ENCODE assay signal across 8 cellular contexts in the genomic region with DNA sequence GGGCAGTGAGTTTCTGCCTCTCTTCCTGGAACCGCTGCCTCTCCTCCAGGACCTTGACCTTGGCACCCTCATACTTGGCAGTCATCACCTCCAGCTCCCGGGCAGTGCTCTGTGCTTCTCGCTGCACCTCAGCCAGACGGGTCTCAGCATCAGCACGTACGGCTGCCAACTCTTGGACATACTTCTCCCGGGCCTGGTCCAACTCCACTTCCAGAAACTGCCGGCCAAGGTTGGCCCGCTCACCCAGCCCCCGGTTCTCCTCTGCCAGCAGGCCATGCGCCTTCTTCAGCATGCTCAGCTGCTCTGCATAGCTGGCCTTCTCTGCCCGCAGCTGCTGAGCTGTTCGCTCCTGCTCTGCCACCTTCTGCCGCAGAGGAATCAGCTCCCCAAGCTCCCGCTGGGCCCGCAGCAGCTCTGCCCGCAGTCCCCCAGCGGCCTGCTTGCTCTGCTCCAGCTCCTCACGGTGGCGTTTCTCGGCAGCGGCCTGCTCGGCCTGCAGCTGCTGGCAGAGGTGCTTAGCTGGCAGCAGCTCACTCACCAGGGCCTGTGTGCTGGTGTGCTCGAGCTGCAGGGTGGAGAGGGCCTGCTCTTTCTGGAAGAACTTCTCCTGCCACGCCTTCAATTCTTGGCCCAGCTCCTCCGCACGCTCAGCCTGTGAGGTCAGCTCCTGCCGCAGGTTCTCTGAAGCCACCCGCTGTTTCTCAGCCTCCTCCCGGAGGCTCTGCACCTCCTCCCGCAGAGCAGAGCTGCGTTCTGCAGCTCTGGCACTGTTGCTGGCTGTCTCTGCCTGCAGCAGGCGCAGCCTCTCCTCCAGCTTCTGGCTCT. TPM values are rescaled to one million over a fixed set of nuclear protein-coding genes. Genes with fewer than 3 reads are reported as not detected.
DNase-seq lines count a peak whose midpoint lies in the region; ATAC-seq and TF ChIP-seq lines count a peak whose summit lies in the region.

No MANE protein-coding gene starts in this region.

- peaks cover 0 to 100% of the 10 kb centered on the region in 2 donors for H3K36me3 ChIP-seq in gastroesophageal sphincter
- H3K36me3 ChIP-seq in neural progenitor cell = no peaks in the 10 kb centered on the region

- no peak overlapping the region for H3K4me3 ChIP-seq in AG09309 (ENCODE audit: control insufficient read depth, low read depth, low read length)
- no peak overlapping the region for H3K4me3 ChIP-seq in gastroesophageal sphincter
- no peak overlapping the region for H3K4me3 ChIP-seq in neural progenitor cell

- peaks cover 4 to 57% (median 29%) of the 10 kb centered on the region in 3 donors for H3K4me1 ChIP-seq in gastroesophageal sphincter
- H3K4me1 ChIP-seq in neural progenitor cell = no peaks in the 10 kb centered on the region

- H3K9ac ChIP-seq in neural progenitor cell = no peak overlapping the region

- TF ChIP-seq EP300 in gastroesophageal sphincter (IDR thresholded peaks at IDR 0.05) = no peak

- no peak overlapping the region for H3K27ac Mint-ChIP-seq in neural progenitor cell

- peak overlapping the region; percentile 22; the same call in 1 of the 2 replicates for H3K27ac ChIP-seq in VCaP
- peak overlapping the region in 3 of 4 donors; percentile 58 to 71 (median 66) for H3K27ac ChIP-seq in gastroesophageal sphincter
- H3K27ac ChIP-seq in neural progenitor cell = no peak overlapping the region

- WGBS in gastroesophageal sphincter (ENCODE audit: low coverage in 1 of 2), 2 donors = 20 to 49% methylated on average over 5 to 19 of the region's 33 CpGs

- no peaks in the 10 kb centered on the region for H3K4me1 Mint-ChIP-seq in neural progenitor cell

- H4K20me1 ChIP-seq in neural progenitor cell (ENCODE audit: low read depth) = peaks cover 36% of the 10 kb centered on the region

- ATAC-seq in gastroesophageal sphincter (peak; percentile 82), omental fat pad (ENCODE audit: low FRiP score) (peak; percentile 88), HG03342 (IDR thresholded peaks at IDR 0.05; ENCODE audit: unreplicated experiment) (no peak), GM18519 (IDR thresholded peaks at IDR 0.05; ENCODE audit: low FRiP score, unreplicated experiment) (no peak)

- no peak for TF ChIP-seq POLR2A in gastroesophageal sphincter (IDR thresholded peaks at IDR 0.05)

- DNase-seq in AG09309 (ENCODE audit: low read depth) (peak; percentile 74), omental fat pad (ENCODE audit: low spot score) (peak; percentile 22), NOMO-1 treated with dmso at 0.1 percent for 144 hours (lab: John Stamatoyannopoulos, UW; ENCODE audit: unreplicated experiment) (no peak), neural progenitor cell (ENCODE audit: low spot score) (no peak)

- H3K9me3 ChIP-seq in gastroesophageal sphincter = no peaks in the 10 kb centered on the region
- no peaks in the 10 kb centered on the region for H3K9me3 ChIP-seq in neural progenitor cell (ENCODE audit: low read depth)

- peaks cover 40% of the 10 kb centered on the region for H3K36me3 Mint-ChIP-seq in neural progenitor cell

- peak; percentile 25 for TF ChIP-seq CTCF in AG09309 (IDR thresholded peaks at IDR 0.05; ENCODE audit: control insufficient read depth, insufficient read depth, low read depth, low read length, missing control alignments)
- no peak for TF ChIP-seq CTCF in VCaP (conservative IDR thresholded peaks at IDR 0.05)
- peak in 3 of 4 experiments; percentile 7 to 34 (median 23) for TF ChIP-seq CTCF in gastroesophageal sphincter (IDR thresholded peaks at IDR 0.05)
- no peak for TF ChIP-seq CTCF in omental fat pad (IDR thresholded peaks at IDR 0.05)
- no peak for TF ChIP-seq CTCF in neural progenitor cell (IDR thresholded peaks at IDR 0.05)

- H3K79me2 ChIP-seq in neural progenitor cell (ENCODE audit: low read depth) = no peaks in the 10 kb centered on the region

- H3K27me3 ChIP-seq in gastroesophageal sphincter = no peaks in the 10 kb centered on the region
- H3K27me3 ChIP-seq in neural progenitor cell = no peaks in the 10 kb centered on the region

- H3K4me2 ChIP-seq in neural progenitor cell = no peak overlapping the region

- H3K9me3 Mint-ChIP-seq in neural progenitor cell = no peaks in the 10 kb centered on the region

- H3F3A ChIP-seq in neural progenitor cell (ENCODE audit: low read depth) = peaks cover 5% of the 10 kb centered on the region

- no peak overlapping the region for H3K4me3 Mint-ChIP-seq in neural progenitor cell

- H3K27me3 Mint-ChIP-seq in neural progenitor cell (ENCODE audit: insufficient read depth, low read depth) = peaks cover 14% of the 10 kb centered on the region

- H2AFZ ChIP-seq in neural progenitor cell (replicated peaks) = no peak overlapping the region

RNA-seq across cellular contexts. Expression of gene IL18BP, which starts 14.4 kb away (rescaled TPM):
- total RNA-seq in gastroesophageal sphincter (1 to 10 TPM; 2.5 to 8.9 (median 6.7) TPM), omental fat pad (10 to 100 TPM in 2 of 4 donors, 1 to 10 TPM in 2; 4.1 to 16.7 (median 10.8) TPM), neural progenitor cell (ENCODE audit: low replicate concordance) (7.5 and 10.3 TPM in 2 replicates)

Comparison
In these comparisons a context has a peak if more than half of its experiments do, and no peak if none do; other contexts are left out.
1. DNase-seq: peak in AG09309 (single experiment) and omental fat pad (single experiment); none in NOMO-1 treated with dmso at 0.1 percent for 144 hours (single experiment) and neural progenitor cell (single experiment).
2. CTCF ChIP-seq: peak in AG09309 (single experiment) and gastroesophageal sphincter (3 of 4); none in VCaP (single experiment), omental fat pad (0 of 3) and neural progenitor cell (single experiment).
3. ATAC-seq: peak in gastroesophageal sphincter (single experiment) and omental fat pad (single experiment); none in HG03342 (single experiment) and GM18519 (single experiment).